Comparison of ENCODE assay signal across 21 cellular contexts in genomic region chr2:241981076-241981700, GRCh38.
"Had no signal": no experiment of that assay in that cellular context is flagged by ENCODE, and none has a peak within 500 bp of the region (broad histone marks: within the 10 kb centered on the region; RNA-seq: fewer than 3 reads in every experiment).

No MANE protein-coding gene starts in this region.

- H3K27me3 ChIP-seq: ascending aorta, heart right ventricle, tibial nerve had no signal

- H3K9me3 Mint-ChIP-seq: activated T-helper 2 cell treated with anti-CD3 and anti-CD28 coated beads, Interferon-gamma antibody, Interleukin-2, Interleukin-4, amounts not matched to agents 10 μg/mL and 5 μg/mL and 100 μg/mL, durations not matched to agents 14 hours and 24 hours and 36 hours; nephron had no signal

- ATAC-seq: esophagus mucosa, gastroesophageal sphincter, heart right ventricle had no signal

- H3K27me3 Mint-ChIP-seq: progenitor cell of endocrine pancreas had no signal

- H3K36me3 ChIP-seq: ascending aorta, gastroesophageal sphincter, heart right ventricle had no signal

- DNase-seq: activated CD4-positive, alpha-beta T cell treated with anti-CD3 and anti-CD28 coated beads for 1 hour; activated CD4-positive, alpha-beta T cell treated with anti-CD3 and anti-CD28 coated beads, Interleukin-2, amount 50 U/mL, for 4 hours; activated naive CD4-positive, alpha-beta T cell treated with Interleukin-2 at 50 U/mL for 16 hours; activated T-cell treated with anti-CD3 and anti-CD28 coated beads, Interleukin-2, amount 50 U/mL, for 1 hour; cortex of kidney; heart right ventricle; kidney glomerular epithelial cell; occipital lobe; stimulated activated CD4-positive, alpha-beta T cell treated with anti-CD3 and anti-CD28 coated beads, Interleukin-2, amount 100 ng/mL, for 24 hours; stimulated activated naive CD4-positive, alpha-beta T cell treated with Interleukin-2 at 50 U/mL for 16 hours; substantia nigra; SW 1271; T-helper 2 cell had no signal

- H3K4me1 ChIP-seq: ascending aorta, gastroesophageal sphincter, heart right ventricle, tibial nerve had no signal

- H3K4me3 ChIP-seq: ascending aorta, gastroesophageal sphincter, heart right ventricle, tibial nerve had no signal

- H3K27ac ChIP-seq: ascending aorta, gastroesophageal sphincter, heart right ventricle, tibial nerve, VCaP had no signal

- H3K4me3 Mint-ChIP-seq: nephron had no signal

- H3K9me3 ChIP-seq: ascending aorta had no signal

- H3K27ac Mint-ChIP-seq: activated T-helper 2 cell treated with anti-CD3 and anti-CD28 coated beads, Interferon-gamma antibody, Interleukin-2, Interleukin-4, amounts not matched to agents 10 μg/mL and 5 μg/mL and 100 μg/mL, durations not matched to agents 14 hours and 24 hours and 36 hours; nephron; progenitor cell of endocrine pancreas had no signal
